Comparison of ENCODE assay signal across 3 cellular contexts in genomic region chr9:137146527-137146918, GRCh38.
TF ChIP-seq lines count a peak whose summit lies in the region.

No MANE protein-coding gene starts in this region.

TF ChIP-seq in A549, 52 proteins besides CTCF, POLR2A, EP300 and RAD21:
- no peak for TF ChIP-seq ELK1 (IDR thresholded peaks at IDR 0.05; ENCODE audit: low read depth, low read length)
- peak; percentile 57 for TF ChIP-seq REST (IDR thresholded peaks at IDR 0.05)
- TF ChIP-seq TP53 (CRISPR knock-in tag; IDR thresholded peaks at IDR 0.05): no peak
- no peak for TF ChIP-seq ZSCAN20 (CRISPR knock-in tag; IDR thresholded peaks at IDR 0.05)
- no peak for TF ChIP-seq HES2 (IDR thresholded peaks at IDR 0.05)

TF ChIP-seq in GM23338, 12 proteins besides CTCF, POLR2A, EP300 and RAD21:
- TF ChIP-seq ZNF462 (CRISPR knock-in tag; IDR thresholded peaks at IDR 0.05): no peak
- peak; percentile 55 for TF ChIP-seq REST (IDR thresholded peaks at IDR 0.05; ENCODE audit: unreplicated experiment)
- TF ChIP-seq ZNF114 (CRISPR knock-in tag; IDR thresholded peaks at IDR 0.05): no peak
- TF ChIP-seq POLR2AphosphoS5 (IDR thresholded peaks at IDR 0.05; ENCODE audit: low read depth): no peak
- no peak for TF ChIP-seq STAT1 (IDR thresholded peaks at IDR 0.05; ENCODE audit: unreplicated experiment)
- no peak for TF ChIP-seq CREB1 (CRISPR knock-in tag; IDR thresholded peaks at IDR 0.05; ENCODE audit: low read depth)
TF ChIP-seq in GM23338: peak in this region for 1.

TF ChIP-seq in GM12878, 131 proteins besides CTCF, POLR2A, EP300 and RAD21:
- TF ChIP-seq ELK1 (IDR thresholded peaks at IDR 0.05; ENCODE audit: low read depth, low read length) (no peak), NR2F1 (conservative IDR thresholded peaks at IDR 0.05) (no peak), SMAD5 (IDR thresholded peaks at IDR 0.05; ENCODE audit: low read depth) (no peak), ZBTB40 (IDR thresholded peaks at IDR 0.05; ENCODE audit: borderline replicate concordance) (no peak), RFX5 (IDR thresholded peaks at IDR 0.05; ENCODE audit: low read depth, low read length) (no peak), REST (IDR thresholded peaks at IDR 0.05; ENCODE audit: low read depth, low read length) (peak; percentile 67; the same call in 1 of the 2 replicates), STAT3 (IDR thresholded peaks at IDR 0.05; ENCODE audit: low read depth, low read length) (no peak)
